In genomic region chr6:3753228-3753795, GRCh38 we compare ENCODE assay signal across 10 cellular contexts. TPM values are rescaled to one million over a fixed set of nuclear protein-coding genes. Genes with fewer than 3 reads are reported as not detected.
DNase-seq lines count a peak whose midpoint lies in the region; ATAC-seq, FAIRE-seq and TF ChIP-seq lines count a peak whose summit lies in the region.
"Had no signal": no experiment of that assay in that cellular context is flagged by ENCODE, and none has a peak within 500 bp of the region (broad histone marks: within the 10 kb centered on the region; RNA-seq: fewer than 3 reads in every experiment).

No MANE protein-coding gene starts in this region.

- TF ChIP-seq POLR2A in GM12878 (IDR thresholded peaks at IDR 0.05; ENCODE audit: low read depth, low read length) (no peak), thyroid gland (IDR thresholded peaks at IDR 0.05) (no peak)

- H3F3A ChIP-seq in GM23248 (ENCODE audit: insufficient read depth): peaks cover 32% of the 10 kb centered on the region

- no peak for TF ChIP-seq CTCF in GM12878 (IDR thresholded peaks at IDR 0.05 in 2 of 3, conservative IDR thresholded peaks at IDR 0.05 in 1 of 3; ENCODE audit: control insufficient read depth in 2 of 3, extremely low read depth in 1 of 3, insufficient read depth in 1 of 3, low read depth in 3 of 3, low read length in 3 of 3)
- TF ChIP-seq CTCF in thyroid gland (IDR thresholded peaks at IDR 0.05): no peak

- H2AFZ ChIP-seq in GM12878 (ENCODE audit: control insufficient read depth, low read depth, low read length): no peak overlapping the region
- no peak overlapping the region for H2AFZ ChIP-seq in mesenchymal stem cell (ENCODE audit: low read depth, low read length)
- H2AFZ ChIP-seq in GM23248: no peak overlapping the region

- H2AK5ac ChIP-seq in mesenchymal stem cell (ENCODE audit: low read length, severe bottlenecking): peak overlapping the region; percentile 85

- no peak overlapping the region for H2BK15ac ChIP-seq in mesenchymal stem cell (ENCODE audit: low read depth, poor library complexity, severe bottlenecking)

- H2BK5ac ChIP-seq in mesenchymal stem cell (ENCODE audit: low read depth, low read length, poor library complexity, severe bottlenecking): no peak overlapping the region

- H3K4me1 ChIP-seq in GM12878 (ENCODE audit: control insufficient read depth, insufficient read depth, low read length) (no peaks in the 10 kb centered on the region; the same call in 1 of the 2 replicates), mesenchymal stem cell (ENCODE audit: control insufficient read depth, insufficient read depth, low read depth, low read length) (peaks cover 18% of the 10 kb centered on the region), thyroid gland (peaks cover 18 to 19% of the 10 kb centered on the region in 2 donors), GM23248 (ENCODE audit: insufficient read depth) (peaks cover 4% of the 10 kb centered on the region; the same call in 1 of the 2 replicates)

- intact Hi-C loops in GM12878 (cut with micrococcal nuclease; ENCODE audit: unreplicated experiment): no loop called here
- intact Hi-C loops in thyroid gland (cut with DNase I): loop anchor here (2.0 to 5.0 kb wide), 2 partner anchors 49 to 71 kb away; no protein-coding TSS in a partner anchor

- H3K4me3 Mint-ChIP-seq in activated CD8-positive, alpha-beta memory T cell treated with anti-CD3 and anti-CD28 coated beads, Interleukin-2, amount 10 ng/mL, durations not matched to agents 7 days and 5 days: peak overlapping the region; percentile 44

- peak overlapping the region; percentile 39 for H4K8ac ChIP-seq in mesenchymal stem cell (ENCODE audit: low read length)

- TF ChIP-seq RAD21 in GM12878 (IDR thresholded peaks at IDR 0.05; ENCODE audit: insufficient read depth, low read depth, low read length): no peak

- no peaks in the 10 kb centered on the region for H3K9me3 Mint-ChIP-seq in activated CD8-positive, alpha-beta memory T cell treated with anti-CD3 and anti-CD28 coated beads, Interleukin-2, amount 10 ng/mL, durations not matched to agents 7 days and 5 days (ENCODE audit: low read depth)

- no peak overlapping the region for H3K14ac ChIP-seq in mesenchymal stem cell (ENCODE audit: low read length in 2 of 2)

- no TSS peak for BruUV-seq in GM12878 (replicated peaks; lab: Mats Ljungman, UMichigan)

- in situ Hi-C loops in GM12878 (cut with MboI) (no loop called here), GM23248 (cut with MboI) (no loop called here)

- H3K9me3 ChIP-seq in GM12878 (replicated peaks; ENCODE audit: control insufficient read depth, insufficient read depth, low read length) (no peaks in the 10 kb centered on the region; the same call in 2 of the 3 replicates), mesenchymal stem cell (ENCODE audit: control insufficient read depth, low read length) (no peaks in the 10 kb centered on the region), thyroid gland (no peaks in the 10 kb centered on the region), GM23248 (ENCODE audit: low read depth) (no peaks in the 10 kb centered on the region)

- DNase-seq in activated CD8-positive, alpha-beta memory T cell treated with anti-CD3 and anti-CD28 coated beads, Interleukin-2, amount 10 ng/mL, durations not matched to agents 7 days and 5 days: no peak
- no peak for DNase-seq in activated CD8-positive, alpha-beta memory T cell treated with anti-CD3 and anti-CD28 coated beads, Interleukin-2, amount 50 U/mL, for 48 hours
- DNase-seq in GM12878 (ENCODE audit: low read depth, low spot score): no peak
- peak; percentile 80 for DNase-seq in mesenchymal stem cell
- DNase-seq in thyroid gland: no peak
- no peak for DNase-seq in SIG-M5 treated with dmso at 0.1 percent for 504 hours (lab: John Stamatoyannopoulos, UW; ENCODE audit: unreplicated experiment)
- DNase-seq in SHP77 (lab: John Stamatoyannopoulos, UW): no peak
- no peak for DNase-seq in GM23248
- DNase-seq: stimulated activated CD4-positive, alpha-beta T cell treated with anti-CD3 and anti-CD28 coated beads, Interleukin-2, amount 100 ng/mL, for 48 hours had no signal

- H3K27me3 ChIP-seq in GM12878 (replicated peaks in 1 of 2; ENCODE audit: control insufficient read depth in 2 of 2, insufficient read depth in 2 of 2, low read length in 1 of 2) (peaks cover 8 to 22% of the 10 kb centered on the region in 2 experiments), mesenchymal stem cell (ENCODE audit: control insufficient read depth in 1 of 2, insufficient read depth in 1 of 2, low read length in 2 of 2) (no peaks in the 10 kb centered on the region), thyroid gland (no peaks in the 10 kb centered on the region), GM23248 (replicated peaks; ENCODE audit: insufficient read depth) (no peaks in the 10 kb centered on the region)

- peak overlapping the region; percentile 4 to 46 for H3K18ac ChIP-seq in mesenchymal stem cell (ENCODE audit: low read depth in 1 of 2, low read length in 2 of 2)

- H3K4me1 Mint-ChIP-seq in activated CD8-positive, alpha-beta memory T cell treated with anti-CD3 and anti-CD28 coated beads, Interleukin-2, amount 10 ng/mL, durations not matched to agents 7 days and 5 days: peaks cover 3% of the 10 kb centered on the region

- RAD21 ChIA-PET in GM12878 (lab: Charles Lee; ENCODE audit: unreplicated experiment): no interaction called here

- H3K4me3 ChIP-seq in GM12878: no peak overlapping the region
- no peak overlapping the region for H3K4me3 ChIP-seq in mesenchymal stem cell (ENCODE audit: insufficient read depth in 1 of 2, low read depth in 1 of 2, low read length in 2 of 2)
- H3K4me3 ChIP-seq in thyroid gland (replicated peaks in 1 of 3): no peak overlapping the region
- H3K4me3 ChIP-seq in GM23248: no peak overlapping the region; the same call in 1 of the 2 replicates

- H3K9ac ChIP-seq in GM12878 (ENCODE audit: control insufficient read depth, insufficient read depth, low read length) (no peak overlapping the region), mesenchymal stem cell (ENCODE audit: low read length) (no peak overlapping the region), GM23248 (no peak overlapping the region)

- CTCF ChIA-PET in activated CD8-positive, alpha-beta memory T cell treated with anti-CD3 and anti-CD28 coated beads, Interleukin-2, amount 10 ng/mL, durations not matched to agents 7 days and 5 days (lab: Charles Lee): interaction anchor here (1.5 kb wide), 1 partner anchor 21 kb away, joined by 3 read pairs; no protein-coding TSS in a partner anchor
- CTCF ChIA-PET in GM12878 (lab: Yijun Ruan, JAX): no interaction called here

- no peak overlapping the region for H3K23ac ChIP-seq in mesenchymal stem cell (ENCODE audit: low read length in 2 of 2)

- H3K27ac Mint-ChIP-seq in activated CD8-positive, alpha-beta memory T cell treated with anti-CD3 and anti-CD28 coated beads, Interleukin-2, amount 10 ng/mL, durations not matched to agents 7 days and 5 days: no peak overlapping the region

- no peaks in the 10 kb centered on the region for H3K36me3 ChIP-seq in GM12878 (ENCODE audit: control insufficient read depth in 2 of 2, insufficient read depth in 2 of 2, low read length in 1 of 2)
- peaks cover 0 to 5% of the 10 kb centered on the region in 2 experiments for H3K36me3 ChIP-seq in mesenchymal stem cell (ENCODE audit: control insufficient read depth in 1 of 2, insufficient read depth in 2 of 2, low read depth in 1 of 2, low read length in 2 of 2)
- H3K36me3 ChIP-seq in thyroid gland: no peaks in the 10 kb centered on the region
- no peaks in the 10 kb centered on the region for H3K36me3 ChIP-seq in GM23248 (ENCODE audit: low read depth)

- SMC1A ChIA-PET in GM12878 (lab: Charles Lee; ENCODE audit: uncharacterized antibody, unreplicated experiment): no interaction called here

- peaks cover 52% of the 10 kb centered on the region for H3K27me3 Mint-ChIP-seq in activated CD8-positive, alpha-beta memory T cell treated with anti-CD3 and anti-CD28 coated beads, Interleukin-2, amount 10 ng/mL, durations not matched to agents 7 days and 5 days

- POLR2A ChIA-PET in GM12878 (lab: Charles Lee): no interaction called here

- ATAC-seq in activated CD8-positive, alpha-beta memory T cell treated with anti-CD3 and anti-CD28 coated beads, Interleukin-2, amount 10 ng/mL, durations not matched to agents 7 days and 5 days: no peak
- ATAC-seq in GM12878: no peak

- no peaks in the 10 kb centered on the region for H3K79me1 ChIP-seq in mesenchymal stem cell (replicated peaks; ENCODE audit: low read length, poor library complexity, severe bottlenecking)

- H3K9me2 ChIP-seq in GM23248 (ENCODE audit: insufficient read depth): no peaks in the 10 kb centered on the region

- peak overlapping the region in 1 of 2 experiments; percentile 76 for H2BK12ac ChIP-seq in mesenchymal stem cell (ENCODE audit: low read length in 2 of 2)

- FAIRE-seq in GM12878 (lab: Jason Lieb, UNC): peak; percentile 64
- FAIRE-seq: GM19239 had no signal

- H4K20me1 ChIP-seq in GM12878 (ENCODE audit: control insufficient read depth, insufficient read depth): no peaks in the 10 kb centered on the region
- no peaks in the 10 kb centered on the region for H4K20me1 ChIP-seq in GM23248 (ENCODE audit: insufficient read depth)

- H3K4ac ChIP-seq in mesenchymal stem cell (ENCODE audit: low read depth in 1 of 2, low read length in 2 of 2): peak overlapping the region in 1 of 2 experiments; percentile 76

- no peaks in the 10 kb centered on the region for H3K79me2 ChIP-seq in GM12878 (ENCODE audit: control insufficient read depth, insufficient read depth, low read length)
- H3K79me2 ChIP-seq in GM23248 (ENCODE audit: insufficient read depth): peaks cover 28% of the 10 kb centered on the region

- TF ChIP-seq EP300 in GM12878 (IDR thresholded peaks at IDR 0.05; ENCODE audit: borderline replicate concordance in 1 of 2, control insufficient read depth in 1 of 2, low read depth in 2 of 2, low read length in 2 of 2): no peak

- no peaks in the 10 kb centered on the region for H3K36me3 Mint-ChIP-seq in activated CD8-positive, alpha-beta memory T cell treated with anti-CD3 and anti-CD28 coated beads, Interleukin-2, amount 10 ng/mL, durations not matched to agents 7 days and 5 days

- H2BK120ac ChIP-seq in mesenchymal stem cell (ENCODE audit: low read depth, low read length): peak overlapping the region; percentile 51

- WGBS in GM12878 (ENCODE audit: insufficient coverage, insufficient replicate concordance, low lambda C conversion rate, missing lambda C conversion rate): 93% methylated on average over 9 of the region's 9 CpGs
- WGBS in mesenchymal stem cell: 76% methylated on average over 6 of the region's 9 CpGs
- WGBS in thyroid gland, 2 donors: 88 to 93% methylated on average over 9 of the region's 9 CpGs
- WGBS in GM23248 (ENCODE audit: low coverage in 1 of 2, low lambda C conversion rate in 2 of 2, missing lambda C conversion rate in 2 of 2), 2 experiments: 94 to 96% methylated on average over 9 of the region's 9 CpGs

- no peak overlapping the region for H4K91ac ChIP-seq in mesenchymal stem cell (ENCODE audit: low read length)

- H3K27ac ChIP-seq in GM12878 (ENCODE audit: control insufficient read depth, insufficient read depth) (no peak overlapping the region), mesenchymal stem cell (ENCODE audit: low read length, poor library complexity, severe bottlenecking) (no peak overlapping the region), thyroid gland (peak overlapping the region; percentile 93 to 100 (median 100)), GM23248 (no peak overlapping the region)

- H3K4me2 ChIP-seq in GM12878 (ENCODE audit: control insufficient read depth, insufficient read depth): no peak overlapping the region
- no peak overlapping the region for H3K4me2 ChIP-seq in mesenchymal stem cell (ENCODE audit: low read length, poor library complexity, severe bottlenecking)
- no peak overlapping the region for H3K4me2 ChIP-seq in GM23248 (ENCODE audit: unreplicated experiment)

RNA-seq across cellular contexts. Expression of gene PXDC1, which starts 1.8 kb away (rescaled TPM):
- total RNA-seq in activated CD8-positive, alpha-beta memory T cell treated with anti-CD3 and anti-CD28 coated beads, Interleukin-2, amount 10 ng/mL, durations not matched to agents 7 days and 5 days: under 1 TPM in 1 of 2 experiments, not detected in 1; 0.47 TPM
- 0.19 TPM in 1 of 2 replicates, not detected in the other for total RNA-seq in GM12878 (2013; cell fraction: nucleolus; rRNA removed)
- 0.40 and 0.44 TPM in 2 replicates for total RNA-seq in GM12878 (2014; rRNA removed)
- 0.18 and 0.36 TPM in 2 replicates for total RNA-seq in GM12878 (2014; rRNA removed; fragmentation: Illumina TruSeq; extraction: Trizol)
- total RNA-seq in GM12878 (2021): 0.72 TPM in 2 replicates
- 0.31 TPM for polyA plus RNA-seq in GM12878 (2011; ENCODE audit: low read depth)
- polyA plus RNA-seq in GM12878 (2011; rRNA removed): 0.03 TPM in 1 of 2 replicates, not detected in the other
- polyA plus RNA-seq in GM12878 (2011; cell fraction: cytosol; rRNA removed): not detected in 2 replicates
- polyA plus RNA-seq in GM12878 (2011; cell fraction: nucleus; rRNA removed): not detected in 2 replicates
- polyA plus RNA-seq in GM12878 (2012): 0.43 and 0.88 TPM in 2 replicates
- polyA plus RNA-seq in GM12878 (2014; fragmentation: Illumina TruSeq; extraction: Trizol): 0.28 and 0.38 TPM in 2 replicates
- under 1 TPM; 0.06 to 0.18 TPM for polyA plus RNA-seq in GM12878 (2014; fragmentation: Nextera tagmentation; extraction: Ambion mirVana)
- 0.50 and 0.52 TPM in 2 replicates for polyA plus RNA-seq in GM12878 (2014; rRNA removed)
- not detected for polyA plus RNA-seq in GM12878 (2016; fragmentation: Nextera tagmentation; extraction: Ambion mirVana)
- polyA minus RNA-seq in GM12878 (2011; rRNA and poly(A)+ RNA removed): not detected in 2 replicates
- not detected in 2 replicates for polyA minus RNA-seq in GM12878 (2011; cell fraction: cytosol; rRNA and poly(A)+ RNA removed)
- polyA minus RNA-seq in GM12878 (2011; cell fraction: nucleus; rRNA and poly(A)+ RNA removed): not detected in 2 replicates
- polyA plus RNA-seq in mesenchymal stem cell (2013, experiment 1 of 2): 40.5 TPM
- polyA plus RNA-seq in mesenchymal stem cell (2013, experiment 2 of 2): 41.6 TPM
- total RNA-seq in thyroid gland: 100 to 1,000 TPM in 1 of 4 donors, 10 to 100 TPM in 3; 73.5 to 102 (median 82.7) TPM
- 167 and 192 TPM in 2 replicates for total RNA-seq in GM23248 (2014; rRNA removed; shearing (Covaris generic))
- polyA plus RNA-seq in GM23248 (2016; fragmentation: Nextera tagmentation; extraction: Ambion mirVana): 122 and 135 TPM in 2 replicates

Comparison
In these comparisons a context has a peak if more than half of its experiments do, and no peak if none do; other contexts are left out.
1. H3K27ac ChIP-seq: peak in thyroid gland (3 of 3); none in GM12878 (single experiment), mesenchymal stem cell (single experiment) and GM23248 (single experiment).
2. RNA of gene PXDC1, which starts 1.8 kb away (total RNA-seq): 167 to 192 TPM in GM23248 and 73.5 to 102 TPM in thyroid gland; 0.47 TPM in activated CD8-positive, alpha-beta memory T cell treated with anti-CD3 and anti-CD28 coated beads, Interleukin-2, amount 10 ng/mL, durations not matched to agents 7 days and 5 days and 0.18 to 0.72 TPM in GM12878; every median in the first group is over 10 times any median in the second.